Comparison of ENCODE assay signal across 8 cellular contexts in the genomic region with DNA sequence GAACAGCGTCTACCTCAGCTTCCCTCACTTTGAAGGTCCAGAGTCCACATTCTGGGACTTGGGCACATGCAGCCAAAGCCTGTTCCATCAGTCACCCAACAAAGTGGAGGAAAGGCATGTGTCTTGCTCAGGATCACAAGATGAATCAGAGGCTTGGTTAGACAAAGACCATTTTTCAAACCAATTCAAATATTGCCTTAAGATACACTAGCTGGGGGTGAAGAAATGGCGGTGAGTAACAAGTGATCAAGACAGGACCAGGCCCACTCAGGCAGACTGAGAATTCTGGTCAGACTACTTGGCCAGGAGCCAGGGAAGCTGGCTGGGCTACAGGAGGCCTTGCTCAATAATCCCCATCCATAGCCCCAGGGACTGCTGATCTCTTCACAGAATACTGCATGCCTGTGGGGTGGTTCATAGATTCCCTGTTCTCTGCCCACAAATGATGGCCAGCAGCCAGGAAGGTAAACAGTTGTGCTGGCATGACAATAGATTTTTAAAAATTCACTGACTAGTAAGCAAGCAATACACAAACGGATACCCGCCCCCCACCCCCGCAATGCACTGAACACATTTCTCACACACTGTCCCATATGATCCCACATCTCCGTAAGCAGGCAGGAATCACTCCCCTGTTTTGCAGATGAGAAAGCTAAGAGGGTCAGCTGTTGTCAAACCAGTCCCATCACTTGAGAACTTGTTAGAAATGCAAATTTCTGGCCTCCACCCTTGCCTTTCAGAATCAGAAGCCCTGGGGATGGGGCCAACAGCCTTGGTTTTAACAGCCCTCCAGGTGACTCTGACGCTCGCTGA. TPM values are rescaled to one million over a fixed set of nuclear protein-coding genes. Genes with fewer than 3 reads are reported as not detected.
DNase-seq lines count a peak whose midpoint lies in the region; ATAC-seq and TF ChIP-seq lines count a peak whose summit lies in the region.

No MANE protein-coding gene starts in this region.

- H3K27me3 Mint-ChIP-seq in activated CD4-positive, alpha-beta T cell treated with anti-CD3 and anti-CD28 coated beads, Interleukin-2, amount 10 ng/mL, durations not matched to agents 24 days and 14 days: no peaks in the 10 kb centered on the region

- no peaks in the 10 kb centered on the region for H3K9me3 Mint-ChIP-seq in activated CD4-positive, alpha-beta T cell treated with anti-CD3 and anti-CD28 coated beads, Interleukin-2, amount 10 ng/mL, durations not matched to agents 24 days and 14 days

- no peak for TF ChIP-seq CTCF in VCaP (conservative IDR thresholded peaks at IDR 0.05)

- peak; percentile 97 for DNase-seq in AG20443 (ENCODE audit: low spot score)
- peak; percentile 48 for DNase-seq in MV-4-11 (lab: John Stamatoyannopoulos, UW)
- peak; percentile 89 for DNase-seq in left cardiac atrium
- DNase-seq in stromal cell of bone marrow (ENCODE audit: low read depth): peak; percentile 99
- no peak for DNase-seq in activated CD4-positive, alpha-beta T cell treated with anti-CD3 and anti-CD28 coated beads, Interleukin-2, amount 10 ng/mL, durations not matched to agents 24 days and 14 days
- DNase-seq in NOMO-1 treated with DMSO at 0.1 percent for 48 hours (lab: John Stamatoyannopoulos, UW; ENCODE audit: unreplicated experiment): no peak

- ATAC-seq in left cardiac atrium (peak; percentile 84 to 96), HG02759 (IDR thresholded peaks at IDR 0.05; ENCODE audit: unreplicated experiment) (no peak)

- H3K4me1 Mint-ChIP-seq in activated CD4-positive, alpha-beta T cell treated with anti-CD3 and anti-CD28 coated beads, Interleukin-2, amount 10 ng/mL, durations not matched to agents 24 days and 14 days: no peaks in the 10 kb centered on the region

- intact Hi-C loops in left cardiac atrium (cut with DNase I): no loop called here
- intact Hi-C loops in activated CD4-positive, alpha-beta T cell treated with anti-CD3 and anti-CD28 coated beads, Interleukin-2, amount 10 ng/mL, durations not matched to agents 24 days and 14 days (cut with micrococcal nuclease): no loop called here

- peaks cover 2% of the 10 kb centered on the region for H3K36me3 Mint-ChIP-seq in activated CD4-positive, alpha-beta T cell treated with anti-CD3 and anti-CD28 coated beads, Interleukin-2, amount 10 ng/mL, durations not matched to agents 24 days and 14 days (ENCODE audit: low read depth)

- no peak overlapping the region for H3K27ac Mint-ChIP-seq in activated CD4-positive, alpha-beta T cell treated with anti-CD3 and anti-CD28 coated beads, Interleukin-2, amount 10 ng/mL, durations not matched to agents 24 days and 14 days

- no peak overlapping the region for H3K4me3 Mint-ChIP-seq in activated CD4-positive, alpha-beta T cell treated with anti-CD3 and anti-CD28 coated beads, Interleukin-2, amount 10 ng/mL, durations not matched to agents 24 days and 14 days

- peak overlapping the region; percentile 75 for H3K27ac ChIP-seq in VCaP

RNA-seq across cellular contexts. Expression of a gene that starts 27.2 kb away (rescaled TPM):
- total RNA-seq in left cardiac atrium: 10 to 100 TPM; 37.8 to 45.0 TPM
- 50.2 and 53.2 TPM in 2 replicates for total RNA-seq in activated CD4-positive, alpha-beta T cell treated with anti-CD3 and anti-CD28 coated beads, Interleukin-2, amount 10 ng/mL, durations not matched to agents 24 days and 14 days

Comparison
In these comparisons a context has a peak if more than half of its experiments do, and no peak if none do; other contexts are left out.
1. DNase-seq: peak in AG20443 (single experiment), MV-4-11 (single experiment), left cardiac atrium (single experiment) and stromal cell of bone marrow (single experiment); none in activated CD4-positive, alpha-beta T cell treated with anti-CD3 and anti-CD28 coated beads, Interleukin-2, amount 10 ng/mL, durations not matched to agents 24 days and 14 days (single experiment) and NOMO-1 treated with DMSO at 0.1 percent for 48 hours (single experiment).